In genomic region chr1:153967109-153967999, GRCh38 we compare ENCODE assay signal across 1 cellular context.
A peak's percentile ranks its signal among the peaks of the same experiment; 100 is the strongest.
TF ChIP-seq lines count a peak whose summit lies in the region.

CREB3L4 (plus strand) TSS chr1:153967902; CDS start chr1:153968526, 624 bp downstream.

TF ChIP-seq in K562, 482 proteins besides CTCF, POLR2A, EP300 and RAD21 (continued from another document and continues in another):
- TF ChIP-seq ZBTB11 (CRISPR knock-in tag; IDR thresholded peaks at IDR 0.05): peak in 1 of 3 experiments; percentile 86; a peak in 3 of 6 replicates
- TF ChIP-seq, protein P1, sequence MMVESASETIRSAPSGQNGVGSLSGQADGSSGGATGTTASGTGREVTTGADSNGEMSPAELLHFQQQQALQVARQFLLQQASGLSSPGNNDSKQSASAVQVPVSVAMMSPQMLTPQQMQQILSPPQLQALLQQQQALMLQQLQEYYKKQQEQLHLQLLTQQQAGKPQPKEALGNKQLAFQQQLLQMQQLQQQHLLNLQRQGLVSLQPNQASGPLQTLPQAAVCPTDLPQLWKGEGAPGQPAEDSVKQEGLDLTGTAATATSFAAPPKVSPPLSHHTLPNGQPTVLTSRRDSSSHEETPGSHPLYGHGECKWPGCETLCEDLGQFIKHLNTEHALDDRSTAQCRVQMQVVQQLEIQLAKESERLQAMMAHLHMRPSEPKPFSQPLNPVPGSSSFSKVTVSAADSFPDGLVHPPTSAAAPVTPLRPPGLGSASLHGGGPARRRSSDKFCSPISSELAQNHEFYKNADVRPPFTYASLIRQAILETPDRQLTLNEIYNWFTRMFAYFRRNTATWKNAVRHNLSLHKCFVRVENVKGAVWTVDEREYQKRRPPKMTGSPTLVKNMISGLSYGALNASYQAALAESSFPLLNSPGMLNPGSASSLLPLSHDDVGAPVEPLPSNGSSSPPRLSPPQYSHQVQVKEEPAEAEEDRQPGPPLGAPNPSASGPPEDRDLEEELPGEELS (CRISPR knock-in tag; IDR thresholded peaks at IDR 0.05; ENCODE audit: borderline replicate concordance): peak; percentile 89; the same call in 1 of the 2 replicates
- peak; percentile 91 for TF ChIP-seq BHLHE40 (IDR thresholded peaks at IDR 0.05; ENCODE audit: low read length)
- no peak for TF ChIP-seq ZNF3 (CRISPR knock-in tag; IDR thresholded peaks at IDR 0.05)
- peak; percentile 60 for TF ChIP-seq SMARCE1 (IDR thresholded peaks at IDR 0.05)
- peak; percentile 95 to 98 for TF ChIP-seq FOXK2 (conservative IDR thresholded peaks at IDR 0.05 in 1 of 2, IDR thresholded peaks at IDR 0.05 in 1 of 2; ENCODE audit: low read depth in 2 of 2)
- no peak for TF ChIP-seq ETV1 (tag; conservative IDR thresholded peaks at IDR 0.05; ENCODE audit: low read depth)
- TF ChIP-seq MAZ (CRISPR knock-in tag; conservative IDR thresholded peaks at IDR 0.05 in 1 of 2, IDR thresholded peaks at IDR 0.05 in 1 of 2): peak; percentile 71 to 83
- peak; percentile 84 for TF ChIP-seq VEZF1 (CRISPR knock-in tag; IDR thresholded peaks at IDR 0.05)
- no peak for TF ChIP-seq GATAD2B (IDR thresholded peaks at IDR 0.05; ENCODE audit: borderline replicate concordance)
- TF ChIP-seq NRF1 (conservative IDR thresholded peaks at IDR 0.05 in 1 of 2, IDR thresholded peaks at IDR 0.05 in 1 of 2): peak; percentile 76 to 80
- TF ChIP-seq, protein P2, sequence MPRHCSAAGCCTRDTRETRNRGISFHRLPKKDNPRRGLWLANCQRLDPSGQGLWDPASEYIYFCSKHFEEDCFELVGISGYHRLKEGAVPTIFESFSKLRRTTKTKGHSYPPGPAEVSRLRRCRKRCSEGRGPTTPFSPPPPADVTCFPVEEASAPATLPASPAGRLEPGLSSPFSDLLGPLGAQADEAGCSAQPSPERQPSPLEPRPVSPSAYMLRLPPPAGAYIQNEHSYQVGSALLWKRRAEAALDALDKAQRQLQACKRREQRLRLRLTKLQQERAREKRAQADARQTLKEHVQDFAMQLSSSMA (CRISPR knock-in tag; IDR thresholded peaks at IDR 0.05): no peak
- no peak for TF ChIP-seq SMC3 (conservative IDR thresholded peaks at IDR 0.05; ENCODE audit: insufficient read depth, low read depth, low read length)
- TF ChIP-seq ZNF592 (IDR thresholded peaks at IDR 0.05): peak; percentile 50; the same call in 1 of the 2 replicates
- TF ChIP-seq KAT7 (CRISPR knock-in tag; IDR thresholded peaks at IDR 0.05; ENCODE audit: borderline replicate concordance): peak; percentile 61; the same call in 1 of the 2 replicates
- no peak; the same call in 1 of the 2 replicates for TF ChIP-seq HDAC2 (IDR thresholded peaks at IDR 0.05)
- no peak for TF ChIP-seq PCBP1 (IDR thresholded peaks at IDR 0.05; ENCODE audit: low read depth, low read length, poor library complexity, severe bottlenecking)
- TF ChIP-seq NCOA6 (IDR thresholded peaks at IDR 0.05): no peak
- no peak for TF ChIP-seq NFE2L1 (tag; IDR thresholded peaks at IDR 0.05; ENCODE audit: borderline replicate concordance, low read depth)
- TF ChIP-seq RBM34 (IDR thresholded peaks at IDR 0.05; ENCODE audit: borderline replicate concordance, insufficient read depth, low read length): no peak
- TF ChIP-seq CREM (IDR thresholded peaks at IDR 0.05; ENCODE audit: low read depth): peak; percentile 73
- no peak for TF ChIP-seq ZNF174 (CRISPR knock-in tag; IDR thresholded peaks at IDR 0.05)
- no peak for TF ChIP-seq ZSCAN32 (CRISPR knock-in tag; IDR thresholded peaks at IDR 0.05)
- TF ChIP-seq, protein P3, sequence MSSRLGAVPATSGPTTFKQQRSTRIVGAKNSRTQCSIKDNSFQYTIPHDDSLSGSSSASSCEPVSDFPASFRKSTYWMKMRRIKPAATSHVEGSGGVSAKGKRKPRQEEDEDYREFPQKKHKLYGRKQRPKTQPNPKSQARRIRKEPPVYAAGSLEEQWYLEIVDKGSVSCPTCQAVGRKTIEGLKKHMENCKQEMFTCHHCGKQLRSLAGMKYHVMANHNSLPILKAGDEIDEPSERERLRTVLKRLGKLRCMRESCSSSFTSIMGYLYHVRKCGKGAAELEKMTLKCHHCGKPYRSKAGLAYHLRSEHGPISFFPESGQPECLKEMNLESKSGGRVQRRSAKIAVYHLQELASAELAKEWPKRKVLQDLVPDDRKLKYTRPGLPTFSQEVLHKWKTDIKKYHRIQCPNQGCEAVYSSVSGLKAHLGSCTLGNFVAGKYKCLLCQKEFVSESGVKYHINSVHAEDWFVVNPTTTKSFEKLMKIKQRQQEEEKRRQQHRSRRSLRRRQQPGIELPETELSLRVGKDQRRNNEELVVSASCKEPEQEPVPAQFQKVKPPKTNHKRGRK (tag; IDR thresholded peaks at IDR 0.05): no peak
- TF ChIP-seq CCNT2 (IDR thresholded peaks at IDR 0.05; ENCODE audit: borderline replicate concordance, extremely low read depth, insufficient read length, low read depth, low read length): peak; percentile 82
- no peak for TF ChIP-seq EZH2 (IDR thresholded peaks at IDR 0.05; ENCODE audit: borderline replicate concordance, low read depth, low read length)
- no peak for TF ChIP-seq TCF7 (IDR thresholded peaks at IDR 0.05; ENCODE audit: borderline replicate concordance)
- TF ChIP-seq ZNF146 (CRISPR knock-in tag; IDR thresholded peaks at IDR 0.05; ENCODE audit: unreplicated experiment): no peak
- TF ChIP-seq ZNF263 (CRISPR knock-in tag; IDR thresholded peaks at IDR 0.05; ENCODE audit: borderline replicate concordance): no peak
- no peak for TF ChIP-seq HINFP (tag; conservative IDR thresholded peaks at IDR 0.05; ENCODE audit: low read depth)
- TF ChIP-seq RAD51 (IDR thresholded peaks at IDR 0.05; ENCODE audit: borderline replicate concordance, low read depth): peak; percentile 93
- TF ChIP-seq TRIM24 (IDR thresholded peaks at IDR 0.05): 0 out of 4 replicates have a peak, but pooled peaks of 1 of the 2 experiments have one; percentile 7
- peak; percentile 98 for TF ChIP-seq RBM25 (IDR thresholded peaks at IDR 0.05; ENCODE audit: low read depth, low read length, severe bottlenecking)
- TF ChIP-seq, protein P4, sequence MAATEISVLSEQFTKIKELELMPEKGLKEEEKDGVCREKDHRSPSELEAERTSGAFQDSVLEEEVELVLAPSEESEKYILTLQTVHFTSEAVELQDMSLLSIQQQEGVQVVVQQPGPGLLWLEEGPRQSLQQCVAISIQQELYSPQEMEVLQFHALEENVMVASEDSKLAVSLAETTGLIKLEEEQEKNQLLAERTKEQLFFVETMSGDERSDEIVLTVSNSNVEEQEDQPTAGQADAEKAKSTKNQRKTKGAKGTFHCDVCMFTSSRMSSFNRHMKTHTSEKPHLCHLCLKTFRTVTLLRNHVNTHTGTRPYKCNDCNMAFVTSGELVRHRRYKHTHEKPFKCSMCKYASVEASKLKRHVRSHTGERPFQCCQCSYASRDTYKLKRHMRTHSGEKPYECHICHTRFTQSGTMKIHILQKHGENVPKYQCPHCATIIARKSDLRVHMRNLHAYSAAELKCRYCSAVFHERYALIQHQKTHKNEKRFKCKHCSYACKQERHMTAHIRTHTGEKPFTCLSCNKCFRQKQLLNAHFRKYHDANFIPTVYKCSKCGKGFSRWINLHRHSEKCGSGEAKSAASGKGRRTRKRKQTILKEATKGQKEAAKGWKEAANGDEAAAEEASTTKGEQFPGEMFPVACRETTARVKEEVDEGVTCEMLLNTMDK (IDR thresholded peaks at IDR 0.05; ENCODE audit: borderline replicate concordance, insufficient read depth, low read depth, low read length, poor library complexity, severe bottlenecking): peak; percentile 80
- no peak for TF ChIP-seq ZNF23 (CRISPR knock-in tag; IDR thresholded peaks at IDR 0.05)
- no peak for TF ChIP-seq ZNF561 (CRISPR knock-in tag; conservative IDR thresholded peaks at IDR 0.05)
- TF ChIP-seq ZNF589 (CRISPR knock-in tag; IDR thresholded peaks at IDR 0.05; ENCODE audit: low read depth): peak; percentile 3; the same call in 1 of the 2 replicates
